28 cellular contexts compared by ENCODE assay signal in the genomic region with DNA sequence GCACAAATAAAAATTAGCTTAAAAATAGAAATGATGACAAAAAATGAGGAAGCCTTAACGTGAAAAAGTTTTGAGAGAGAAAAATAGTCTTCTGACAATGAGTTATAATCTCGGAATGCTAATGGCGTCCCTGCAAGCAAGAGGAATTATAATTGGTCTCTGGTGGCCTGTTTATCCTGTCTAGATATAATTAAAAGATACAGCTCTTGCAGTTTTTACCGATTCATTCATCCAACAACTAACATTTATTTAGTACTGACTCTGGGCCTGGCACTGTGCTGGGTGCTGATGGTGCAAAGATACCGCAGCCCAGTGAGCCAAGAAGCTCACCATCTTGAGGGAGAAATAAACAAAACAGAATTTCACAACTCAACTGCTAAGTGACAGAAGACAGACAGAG. TPM values are rescaled to one million over a fixed set of nuclear protein-coding genes. Genes with fewer than 3 reads are reported as not detected.
"Had no signal": no experiment of that assay in that cellular context is flagged by ENCODE, and none has a peak within 500 bp of the region (broad histone marks: within the 10 kb centered on the region; RNA-seq: fewer than 3 reads in every experiment).

No MANE protein-coding gene starts in this region.

- DNase-seq: effector memory CD4-positive, alpha-beta T cell; foreskin melanocyte; head of caudate nucleus; kidney; left cardiac atrium; left ventricle myocardium inferior; lower lobe of right lung; mesendoderm; naive thymus-derived CD4-positive, alpha-beta T cell; posterior cingulate gyrus; spleen; stimulated activated CD4-positive, alpha-beta T cell treated with anti-CD3 and anti-CD28 coated beads, Interleukin-15, amount 100 ng/mL, for 24 hours; stimulated activated CD4-positive, alpha-beta T cell treated with anti-CD3 and anti-CD28 coated beads, Interleukin-1b, Interleukin-23, amount 100 ng/mL, for 48 hours; stimulated activated CD4-positive, alpha-beta T cell treated with anti-CD3 and anti-CD28 coated beads, Interleukin-4, amount 100 ng/mL, for 24 hours; stimulated activated naive CD4-positive, alpha-beta T cell treated with Interleukin-2 at 50 U/mL for 16 hours; thyroid gland; upper lobe of left lung; uterus had no signal

- H3K36me3 ChIP-seq: thyroid gland, uterus had no signal

- H3K4me3 Mint-ChIP-seq: naive thymus-derived CD4-positive, alpha-beta T cell had no signal

- H3K27me3 ChIP-seq: esophagus muscularis mucosa, hepatocyte, neutrophil, spleen, suprapubic skin, thyroid gland, upper lobe of left lung, uterus had no signal

- H2AFZ ChIP-seq: hepatocyte had no signal

- ATAC-seq: left cardiac atrium; lower lobe of right lung; naive thymus-derived CD4-positive, alpha-beta T cell; sciatic nerve had no signal

- H3K27me3 Mint-ChIP-seq: naive thymus-derived CD4-positive, alpha-beta T cell had no signal

- H3K4me2 ChIP-seq: hepatocyte had no signal

- H3K9me3 ChIP-seq: esophagus muscularis mucosa, left ventricle myocardium inferior, lower lobe of right lung, neutrophil, spleen, suprapubic skin, thyroid gland, upper lobe of left lung, uterus had no signal

- H3K27ac ChIP-seq: epithelial cell of prostate, esophagus muscularis mucosa, hepatocyte, left ventricle myocardium inferior, lower lobe of right lung, neutrophil, spleen, suprapubic skin, thyroid gland, upper lobe of left lung had no signal

- H3K4me1 ChIP-seq: esophagus muscularis mucosa, lower lobe of right lung, suprapubic skin, thyroid gland, upper lobe of left lung, uterus had no signal

- H3K4me3 ChIP-seq: esophagus muscularis mucosa, hepatocyte, left ventricle myocardium inferior, lower lobe of right lung, spleen, suprapubic skin, thyroid gland, upper lobe of left lung, uterus had no signal

RNA-seq across cellular contexts. Expression of a gene that starts 31.6 kb away (rescaled TPM):
- total RNA-seq: esophagus muscularis mucosa; hepatocyte; kidney; left cardiac atrium; left ventricle myocardium inferior; lower lobe of right lung; mononuclear cell; naive thymus-derived CD4-positive, alpha-beta T cell; osteocyte; sciatic nerve; skeletal muscle tissue; spleen; suprapubic skin; thyroid gland; upper lobe of left lung; uterus had no signal
- polyA plus RNA-seq: hepatocyte; naive thymus-derived CD4-positive, alpha-beta T cell; neural cell; spleen had no signal
